In the genomic region with DNA sequence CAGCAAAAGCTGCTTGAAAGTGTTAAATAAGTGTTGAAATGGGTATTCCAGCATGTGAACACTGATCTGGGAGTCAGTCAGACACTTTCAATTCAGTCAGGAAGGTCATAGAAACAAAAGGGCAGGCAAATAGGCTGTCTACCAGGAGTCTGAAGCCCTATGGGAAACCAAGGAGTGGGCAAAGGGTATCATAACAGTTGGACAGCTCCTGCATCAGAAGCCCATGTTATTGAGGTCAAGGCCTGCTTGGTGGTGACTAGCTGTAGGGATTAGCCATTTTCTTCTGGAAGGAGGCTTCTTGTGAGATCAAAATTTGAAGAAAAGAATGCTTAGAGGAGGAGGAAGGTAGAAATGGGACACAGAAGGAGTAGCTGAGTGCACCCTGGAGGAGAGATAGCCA, we compare ENCODE assay signal across 20 cellular contexts.
A peak's percentile ranks its signal among the peaks of the same experiment; 100 is the strongest.
DNase-seq lines count a peak whose midpoint lies in the region; ATAC-seq lines count a peak whose summit lies in the region.
"Had no signal": no experiment of that assay in that cellular context is flagged by ENCODE, and none has a peak within 500 bp of the region (broad histone marks: within the 10 kb centered on the region; RNA-seq: fewer than 3 reads in every experiment).

No MANE protein-coding gene starts in this region.

- no peak overlapping the region for H3K4me2 ChIP-seq in Karpas-422 (ENCODE audit: low read depth, low read length, poor library complexity, severe bottlenecking)

- no peak overlapping the region for H3K4me3 ChIP-seq in Karpas-422 (ENCODE audit: low read length)
- H3K4me3 ChIP-seq: tibial nerve had no signal

- no peaks in the 10 kb centered on the region for H3K27me3 Mint-ChIP-seq in stimulated activated naive CD8-positive, alpha-beta T cell treated with anti-CD3 and anti-CD28 coated beads, Interleukin-15, Interleukin-2, amounts not matched to agents 100 ng/mL and 50 ng/mL, for 24 hours
- H3K27me3 Mint-ChIP-seq in stimulated activated naive CD8-positive, alpha-beta T cell treated with anti-CD3 and anti-CD28 coated beads, Interleukin-15, amount 100 ng/mL, for 72 hours: no peaks in the 10 kb centered on the region
- no peaks in the 10 kb centered on the region for H3K27me3 Mint-ChIP-seq in T-cell
- no peaks in the 10 kb centered on the region for H3K27me3 Mint-ChIP-seq in central memory CD8-positive, alpha-beta T cell
- H3K27me3 Mint-ChIP-seq: B cell; stimulated activated naive B cell treated with anti-CD40 and anti-IgM and Interleukin-4, amounts not matched to agents 10 μg/mL and 1 μg/mL and 100 μg/mL, for 72 hours had no signal

- no peak overlapping the region for H2AFZ ChIP-seq in Karpas-422 (ENCODE audit: low read length)

- peak overlapping the region; percentile 39 for H3K27ac Mint-ChIP-seq in stimulated activated naive CD8-positive, alpha-beta T cell treated with anti-CD3 and anti-CD28 coated beads, Interleukin-15, Interleukin-2, amounts not matched to agents 100 ng/mL and 50 ng/mL, for 24 hours
- H3K27ac Mint-ChIP-seq in stimulated activated naive CD8-positive, alpha-beta T cell treated with anti-CD3 and anti-CD28 coated beads, Interleukin-15, amount 100 ng/mL, for 72 hours: no peak overlapping the region
- peak overlapping the region; percentile 91 to 98 for H3K27ac Mint-ChIP-seq in T-cell
- H3K27ac Mint-ChIP-seq in central memory CD8-positive, alpha-beta T cell (ENCODE audit: low read depth): peak overlapping the region; percentile 92
- H3K27ac Mint-ChIP-seq: nephron; stimulated activated naive B cell treated with anti-CD40 and anti-IgM and Interleukin-4, amounts not matched to agents 10 μg/mL and 1 μg/mL and 100 μg/mL, for 72 hours had no signal

- H3K4me1 ChIP-seq in Karpas-422 (ENCODE audit: low read length): peaks cover 7% of the 10 kb centered on the region

- no peak for ATAC-seq in stimulated activated naive CD8-positive, alpha-beta T cell treated with anti-CD3 and anti-CD28 coated beads, Interleukin-15, amount 100 ng/mL, for 72 hours
- ATAC-seq in T-cell (replicated peaks in 1 of 4) (no peak), GM21515 (IDR thresholded peaks at IDR 0.05; ENCODE audit: unreplicated experiment) (no peak), GM18520 (IDR thresholded peaks at IDR 0.05; ENCODE audit: unreplicated experiment) (no peak)
- no peak for ATAC-seq in central memory CD8-positive, alpha-beta T cell (replicated peaks; ENCODE audit: extremely low read depth, poor library complexity, severe bottlenecking)
- ATAC-seq: stimulated activated naive B cell treated with anti-CD40 and anti-IgM and Interleukin-4, amounts not matched to agents 10 μg/mL and 1 μg/mL and 100 μg/mL, for 72 hours had no signal

- H3K36me3 Mint-ChIP-seq in stimulated activated naive CD8-positive, alpha-beta T cell treated with anti-CD3 and anti-CD28 coated beads, Interleukin-15, Interleukin-2, amounts not matched to agents 100 ng/mL and 50 ng/mL, for 24 hours (ENCODE audit: low read depth): peaks cover 10% of the 10 kb centered on the region
- peaks cover 39% of the 10 kb centered on the region for H3K36me3 Mint-ChIP-seq in T-cell
- peaks cover 2% of the 10 kb centered on the region for H3K36me3 Mint-ChIP-seq in central memory CD8-positive, alpha-beta T cell (ENCODE audit: insufficient read depth)

- DNase-seq in stimulated activated naive CD8-positive, alpha-beta T cell treated with anti-CD3 and anti-CD28 coated beads, Interleukin-15, amount 100 ng/mL, for 72 hours: no peak
- DNase-seq in T-cell: peak in 1 of 34 experiments; percentile 1
- no peak for DNase-seq in central memory CD8-positive, alpha-beta T cell (ENCODE audit: low spot score in 2 of 2)
- DNase-seq in Karpas-422: no peak
- no peak for DNase-seq in posterior cingulate gyrus
- DNase-seq: activated CD8-positive, alpha-beta memory T cell treated with anti-CD3 and anti-CD28 coated beads, Interleukin-2, amount 50 U/mL, for 48 hours; amniotic stem cell; central memory CD4-positive, alpha-beta T cell; effector CD4-positive, alpha-beta T cell; HCEC 1CT; mammary epithelial cell; NCI-H1436 treated with DMSO at 0.1 percent for 48 hours; stimulated activated naive B cell treated with anti-CD40 and anti-IgM and Interleukin-4, amounts not matched to agents 10 μg/mL and 1 μg/mL and 100 μg/mL, for 72 hours; SW 1271 had no signal

- H3K9me3 Mint-ChIP-seq in stimulated activated naive CD8-positive, alpha-beta T cell treated with anti-CD3 and anti-CD28 coated beads, Interleukin-15, Interleukin-2, amounts not matched to agents 100 ng/mL and 50 ng/mL, for 24 hours: no peaks in the 10 kb centered on the region
- peaks cover 0 to 3% of the 10 kb centered on the region in 2 donors for H3K9me3 Mint-ChIP-seq in stimulated activated naive CD8-positive, alpha-beta T cell treated with anti-CD3 and anti-CD28 coated beads, Interleukin-15, amount 100 ng/mL, for 72 hours
- H3K9me3 Mint-ChIP-seq in T-cell: peaks cover 0 to 7% (median 0%) of the 10 kb centered on the region in 3 donors
- no peaks in the 10 kb centered on the region for H3K9me3 Mint-ChIP-seq in central memory CD8-positive, alpha-beta T cell
- H3K9me3 Mint-ChIP-seq: nephron; stimulated activated naive B cell treated with anti-CD40 and anti-IgM and Interleukin-4, amounts not matched to agents 10 μg/mL and 1 μg/mL and 100 μg/mL, for 72 hours had no signal

- intact Hi-C loops in posterior cingulate gyrus (cut with DNase I): no loop called here

- no peaks in the 10 kb centered on the region for H3K9me2 ChIP-seq in Karpas-422 (replicated peaks; ENCODE audit: insufficient read depth, low read length)

- H3K4me1 Mint-ChIP-seq in stimulated activated naive CD8-positive, alpha-beta T cell treated with anti-CD3 and anti-CD28 coated beads, Interleukin-15, Interleukin-2, amounts not matched to agents 100 ng/mL and 50 ng/mL, for 24 hours (ENCODE audit: low read depth): peaks cover 96% of the 10 kb centered on the region
- H3K4me1 Mint-ChIP-seq in stimulated activated naive CD8-positive, alpha-beta T cell treated with anti-CD3 and anti-CD28 coated beads, Interleukin-15, amount 100 ng/mL, for 72 hours: peaks cover 95% of the 10 kb centered on the region
- H3K4me1 Mint-ChIP-seq in T-cell: peaks cover 92 to 94% (median 93%) of the 10 kb centered on the region in 3 donors
- H3K4me1 Mint-ChIP-seq in central memory CD8-positive, alpha-beta T cell: peaks cover 85% of the 10 kb centered on the region

- no peak overlapping the region for H3K4me3 Mint-ChIP-seq in stimulated activated naive CD8-positive, alpha-beta T cell treated with anti-CD3 and anti-CD28 coated beads, Interleukin-15, Interleukin-2, amounts not matched to agents 100 ng/mL and 50 ng/mL, for 24 hours
- H3K4me3 Mint-ChIP-seq in stimulated activated naive CD8-positive, alpha-beta T cell treated with anti-CD3 and anti-CD28 coated beads, Interleukin-15, amount 100 ng/mL, for 72 hours: peak overlapping the region in 1 of 2 donors; percentile 11
- H3K4me3 Mint-ChIP-seq in T-cell: peak overlapping the region in 2 of 3 donors; percentile 8 to 71
- peak overlapping the region; percentile 47 for H3K4me3 Mint-ChIP-seq in central memory CD8-positive, alpha-beta T cell
- H3K4me3 Mint-ChIP-seq: B cell; nephron; stimulated activated naive B cell treated with anti-CD40 and anti-IgM and Interleukin-4, amounts not matched to agents 10 μg/mL and 1 μg/mL and 100 μg/mL, for 72 hours had no signal

- H3K27me3 ChIP-seq in Karpas-422 (ENCODE audit: low read length): no peaks in the 10 kb centered on the region
- H3K27me3 ChIP-seq: tibial nerve had no signal

- H3K9ac ChIP-seq in Karpas-422 (ENCODE audit: low read length): no peak overlapping the region

- POLR2A ChIA-PET in T-cell (lab: Charles Lee): no interaction called here

- H3K9me3 ChIP-seq in Karpas-422 (ENCODE audit: low read length): no peaks in the 10 kb centered on the region
- H3K9me3 ChIP-seq: tibial nerve had no signal

- no peak overlapping the region for H3K27ac ChIP-seq in Karpas-422 (ENCODE audit: low read length)
- H3K27ac ChIP-seq: tibial nerve had no signal

- CTCF ChIA-PET in T-cell (lab: Charles Lee): interaction anchor here (1.0 to 1.5 kb wide), 3 partner anchors 10 to 115 kb away, joined by 3 to 9 read pairs (median 4); no protein-coding TSS in a partner anchor

- no peaks in the 10 kb centered on the region for H3K79me2 ChIP-seq in Karpas-422 (ENCODE audit: low read length)

- H3K36me3 ChIP-seq in Karpas-422 (ENCODE audit: insufficient read depth, low read length): no peaks in the 10 kb centered on the region
- H3K36me3 ChIP-seq: tibial nerve had no signal

- no peaks in the 10 kb centered on the region; the same call in 1 of the 2 replicates for H4K20me1 ChIP-seq in Karpas-422 (ENCODE audit: insufficient read depth, low read depth, low read length)

Comparison
In these comparisons a context has a peak if more than half of its experiments do, and no peak if none do; other contexts are left out.
1. H3K27ac Mint-ChIP-seq: peak in stimulated activated naive CD8-positive, alpha-beta T cell treated with anti-CD3 and anti-CD28 coated beads, Interleukin-15, Interleukin-2, amounts not matched to agents 100 ng/mL and 50 ng/mL, for 24 hours (single experiment), T-cell (2 of 2) and central memory CD8-positive, alpha-beta T cell (single experiment); none in stimulated activated naive CD8-positive, alpha-beta T cell treated with anti-CD3 and anti-CD28 coated beads, Interleukin-15, amount 100 ng/mL, for 72 hours (0 of 2).